Comparison of ENCODE assay signal across 12 cellular contexts in genomic region chr17:835263-835662, GRCh38. TPM values are rescaled to one million over a fixed set of nuclear protein-coding genes. Genes with fewer than 3 reads are reported as not detected.
A peak's percentile ranks its signal among the peaks of the same experiment; 100 is the strongest.
DNase-seq lines count a peak whose midpoint lies in the region; ATAC-seq and TF ChIP-seq lines count a peak whose summit lies in the region.
"Had no signal": no experiment of that assay in that cellular context is flagged by ENCODE, and none has a peak within 500 bp of the region (broad histone marks: within the 10 kb centered on the region; RNA-seq: fewer than 3 reads in every experiment).

No MANE protein-coding gene starts in this region.

- intact Hi-C loops in left cardiac atrium (cut with DNase I), result no loop called here
- intact Hi-C loops in cardiac septum (cut with DNase I), result no loop called here
- intact Hi-C loops in lower lobe of right lung (cut with DNase I), result no loop called here
- intact Hi-C loops in uterus (cut with DNase I; ENCODE audit: low total_unique reads), result no loop called here
- intact Hi-C loops in CD14-positive monocyte (cut with micrococcal nuclease), result no loop called here

- no peaks in the 10 kb centered on the region for H3K27me3 ChIP-seq in lower lobe of right lung (ENCODE audit: low read depth)
- no peaks in the 10 kb centered on the region for H3K27me3 ChIP-seq in uterus
- H3K27me3 ChIP-seq: breast epithelium had no signal

- peaks cover 2 to 21% (median 12%) of the 10 kb centered on the region in 7 donors for H3K9me3 Mint-ChIP-seq in CD14-positive monocyte

- H3K4me3 Mint-ChIP-seq in CD14-positive monocyte, result no peak overlapping the region
- H3K4me3 Mint-ChIP-seq: B cell had no signal

- no peaks in the 10 kb centered on the region for H3K36me3 Mint-ChIP-seq in CD14-positive monocyte

- no peak overlapping the region for H3K4me3 ChIP-seq in cardiac fibroblast (replicated peaks in 1 of 2; ENCODE audit: low read depth in 2 of 2, low read length in 2 of 2)
- no peak overlapping the region for H3K4me3 ChIP-seq in lower lobe of right lung
- no peak overlapping the region for H3K4me3 ChIP-seq in uterus

- TF ChIP-seq POLR2A in uterus (IDR thresholded peaks at IDR 0.05), result no peak

- H3K9me3 ChIP-seq in lower lobe of right lung, result no peaks in the 10 kb centered on the region
- no peaks in the 10 kb centered on the region for H3K9me3 ChIP-seq in uterus
- H3K9me3 ChIP-seq: breast epithelium had no signal

- no peaks in the 10 kb centered on the region for H3K4me1 ChIP-seq in lower lobe of right lung
- H3K4me1 ChIP-seq in uterus, result no peaks in the 10 kb centered on the region
- H3K4me1 ChIP-seq: breast epithelium had no signal

- ATAC-seq in left cardiac atrium, result peak; percentile 73 to 88
- peak; percentile 48 to 50 for ATAC-seq in lower lobe of right lung

- no peak overlapping the region for H3K27ac Mint-ChIP-seq in CD14-positive monocyte
- H3K27ac Mint-ChIP-seq: B cell had no signal

- no peak for DNase-seq in left cardiac atrium
- no peak for DNase-seq in cardiac septum (ENCODE audit: low spot score)
- peak; percentile 55 to 94 for DNase-seq in cardiac fibroblast (ENCODE audit: low read depth in 2 of 2)
- DNase-seq in lower lobe of right lung, result no peak
- DNase-seq in uterus, result peak in 1 of 2 donors; percentile 54
- no peak for DNase-seq in T-helper 9 cell
- no peak for DNase-seq in CD14-positive monocyte (ENCODE audit: low spot score)
- no peak for DNase-seq in activated T-cell treated with anti-CD3 and anti-CD28 coated beads, Interleukin-2, amount 50 U/mL, for 1 hour
- DNase-seq: activated CD4-positive, alpha-beta T cell treated with anti-CD3 and anti-CD28 coated beads, Interleukin-2, amount 50 U/mL, for 1 hour had no signal

- peaks cover 3 to 6% (median 4%) of the 10 kb centered on the region in 3 donors for H3K27me3 Mint-ChIP-seq in CD14-positive monocyte (ENCODE audit: low read depth in 3 of 3)

- H3K27ac ChIP-seq in lower lobe of right lung, result no peak overlapping the region
- H3K27ac ChIP-seq in uterus, result peak overlapping the region; percentile 27 to 32
- H3K27ac ChIP-seq: KMS-11 had no signal

- TF ChIP-seq CTCF in cardiac fibroblast (IDR thresholded peaks at IDR 0.05; ENCODE audit: low read depth, low read length) (no peak), lower lobe of right lung (IDR thresholded peaks at IDR 0.05) (no peak), uterus (IDR thresholded peaks at IDR 0.05) (no peak), CD14-positive monocyte (IDR thresholded peaks at IDR 0.05) (no peak)

- no peaks in the 10 kb centered on the region for H3K4me1 Mint-ChIP-seq in CD14-positive monocyte
- H3K4me1 Mint-ChIP-seq: B cell had no signal

- H3K36me3 ChIP-seq in lower lobe of right lung, result no peaks in the 10 kb centered on the region
- H3K36me3 ChIP-seq in uterus, result no peaks in the 10 kb centered on the region
- H3K36me3 ChIP-seq: breast epithelium had no signal

RNA-seq across cellular contexts. Expression of gene MRM3, which starts 53.1 kb away (rescaled TPM):
- 10 to 100 TPM; 14.9 to 17.7 TPM for total RNA-seq in left cardiac atrium
- 15.9 TPM for total RNA-seq in cardiac septum
- total RNA-seq in lower lobe of right lung, result 12.3 TPM
- total RNA-seq in uterus, result 10 to 100 TPM in 2 of 4 donors, 1 to 10 TPM in 2; 3.2 to 20.8 (median 11.6) TPM
- 10 to 100 TPM; 12.8 to 15.4 TPM for polyA plus RNA-seq in CD14-positive monocyte

RNA-seq across cellular contexts. Expression of gene GLOD4, which starts 53.2 kb away (rescaled TPM):
- total RNA-seq in left cardiac atrium (10 to 100 TPM; 32.7 to 41.1 TPM), cardiac septum (33.8 TPM), lower lobe of right lung (63.2 TPM), uterus (10 to 100 TPM; 16.4 to 77.4 (median 35.8) TPM)
- polyA plus RNA-seq in CD14-positive monocyte, result 10 to 100 TPM; 41.8 to 50.6 TPM

Comparison
In these comparisons a context has a peak if more than half of its experiments do, and no peak if none do; other contexts are left out.
1. DNase-seq: peak in cardiac fibroblast (2 of 2); none in left cardiac atrium (single experiment), cardiac septum (single experiment), lower lobe of right lung (single experiment), T-helper 9 cell (single experiment), CD14-positive monocyte (single experiment) and activated T-cell treated with anti-CD3 and anti-CD28 coated beads, Interleukin-2, amount 50 U/mL, for 1 hour (single experiment).